Comparison of ENCODE assay signal across 10 cellular contexts in the genomic region with DNA sequence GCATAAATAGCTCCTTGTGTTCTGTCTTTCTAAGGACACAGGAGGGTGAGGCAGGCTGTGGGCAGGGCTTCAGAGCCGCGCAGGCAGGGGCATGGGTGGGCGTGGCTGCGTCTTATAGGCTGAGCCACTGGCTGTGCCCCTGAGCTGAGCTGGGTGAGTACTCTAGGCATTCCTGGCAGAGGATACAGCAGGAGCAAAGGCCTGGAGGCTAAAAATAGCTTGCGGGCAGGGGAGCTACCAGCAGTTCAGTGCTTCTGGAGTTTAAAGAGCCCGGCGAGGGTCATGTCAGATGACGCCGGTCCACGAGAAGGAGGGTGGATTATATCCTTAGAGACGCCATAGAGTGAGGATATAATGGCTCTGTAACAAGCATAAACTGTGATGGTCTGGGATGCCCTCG. TPM values are rescaled to one million over a fixed set of nuclear protein-coding genes. Genes with fewer than 3 reads are reported as not detected.
DNase-seq lines count a peak whose midpoint lies in the region; ATAC-seq, FAIRE-seq and TF ChIP-seq lines count a peak whose summit lies in the region.
"Had no signal": no experiment of that assay in that cellular context is flagged by ENCODE, and none has a peak within 500 bp of the region (broad histone marks: within the 10 kb centered on the region; RNA-seq: fewer than 3 reads in every experiment).

No MANE protein-coding gene starts in this region.

- 22% methylated on average over 10 of the region's 12 CpGs for WGBS in mammary epithelial cell (ENCODE audit: low coverage, missing lambda C conversion rate)
- WGBS in transverse colon (ENCODE audit: low coverage in 1 of 2), 2 donors = 14 to 24% methylated on average over 8 to 12 of the region's 12 CpGs

- H3K36me3 ChIP-seq in mammary epithelial cell (ENCODE audit: insufficient read depth, low read length) = no peaks in the 10 kb centered on the region
- no peaks in the 10 kb centered on the region for H3K36me3 ChIP-seq in transverse colon

- CTCF ChIA-PET in mammary epithelial cell (lab: Charles Lee; ENCODE audit: low non-redundant PET) = no interaction called here

- BruUV-seq in mammary epithelial cell (replicated peaks; lab: Mats Ljungman, UMichigan) = no TSS peak

- TF ChIP-seq CTCF in mammary epithelial cell (conservative IDR thresholded peaks at IDR 0.05 in 1 of 2, IDR thresholded peaks at IDR 0.05 in 1 of 2; ENCODE audit: extremely low read depth in 1 of 2, insufficient read depth in 1 of 2, low read depth in 1 of 2, low read length in 2 of 2) (no peak), transverse colon (IDR thresholded peaks at IDR 0.05) (no peak), D721Med (IDR thresholded peaks at IDR 0.05; ENCODE audit: insufficient read depth, missing control alignments) (no peak)

- H3K27me3 ChIP-seq in mammary epithelial cell (ENCODE audit: insufficient read depth, low read length) (no peaks in the 10 kb centered on the region), transverse colon (no peaks in the 10 kb centered on the region)

- DNase-seq in NCI-H1436 (lab: John Stamatoyannopoulos, UW) (peak; percentile 50), NCI-H1436 treated with DMSO at 0.1 percent for 48 hours (lab: John Stamatoyannopoulos, UW) (no peak), mammary epithelial cell (peak; percentile 15), islet precursor cell (peak; percentile 89), transverse colon (peak; percentile 89), D721Med (ENCODE audit: insufficient read length, low spot score) (no peak), inferior parietal cortex (ENCODE audit: extremely low spot score) (no peak)

- H3K9me3 ChIP-seq in mammary epithelial cell (replicated peaks; ENCODE audit: insufficient read depth, low read length) (peaks cover 15% of the 10 kb centered on the region), transverse colon (peaks cover 9 to 17% of the 10 kb centered on the region in 2 donors)

- H3K4me3 ChIP-seq in mammary epithelial cell (replicated peaks in 1 of 3; ENCODE audit: insufficient read depth in 1 of 3, low read depth in 2 of 3, low read length in 3 of 3) = no peak overlapping the region
- no peak overlapping the region for H3K4me3 ChIP-seq in transverse colon

- peak; percentile 15 for TF ChIP-seq POLR2A in transverse colon (IDR thresholded peaks at IDR 0.05)

- intact Hi-C loops in mammary epithelial cell (cut with micrococcal nuclease) (no loop called here), transverse colon (cut with DNase I; ENCODE audit: low total_unique reads) (no loop called here)

- ATAC-seq in GM21526 (IDR thresholded peaks at IDR 0.05; ENCODE audit: low FRiP score, unreplicated experiment) = no peak
- ATAC-seq: stimulated activated effector memory CD8-positive, alpha-beta T cell treated with anti-CD3 and anti-CD28 coated beads, Interleukin-12 subunit alpha, Interleukin-12 subunit beta, amount 100 ng/mL, for 72 hours had no signal

- no peaks in the 10 kb centered on the region for H3K79me2 ChIP-seq in mammary epithelial cell (ENCODE audit: insufficient read depth, low read length)

- H3K4me1 ChIP-seq in mammary epithelial cell (ENCODE audit: insufficient read depth, low read length) (no peaks in the 10 kb centered on the region), transverse colon (peaks cover 0 to 12% (median 5%) of the 10 kb centered on the region in 4 donors)

- TF ChIP-seq EP300 in transverse colon (IDR thresholded peaks at IDR 0.05; ENCODE audit: low read depth) = no peak

- dilution Hi-C loops in mammary epithelial cell (cut with HindIII; ENCODE audit: low sequenced_read_pairs) = no loop called here

- in situ Hi-C loops in mammary epithelial cell (cut with MboI; ENCODE audit: low sequenced_read_pairs in 2 of 2) = loop anchor here (25.0 kb wide), 2 partner anchors 593 to 743 kb away; no protein-coding TSS in a partner anchor
- in situ Hi-C loops in transverse colon (cut with MboI; ENCODE audit: low pct_ligation_motif_present in 1 of 4, low pct_unique_long_range_greater_than_20kb in 1 of 4, low sequenced_read_pairs in 3 of 4) = loop anchor here in 3 of 4 donors (25.0 kb wide), 2 partner anchors 568 to 593 kb away; no protein-coding TSS in a partner anchor

- H3K9ac ChIP-seq in mammary epithelial cell (ENCODE audit: insufficient read depth, low read length) = no peak overlapping the region

- H4K20me1 ChIP-seq in mammary epithelial cell (ENCODE audit: insufficient read depth, low read length) = no peaks in the 10 kb centered on the region

- FAIRE-seq in D721Med (lab: Jason Lieb, UNC) = no peak

- peak overlapping the region; percentile 20 for H3K4me2 ChIP-seq in mammary epithelial cell (ENCODE audit: insufficient read depth, low read depth, low read length)

- no peak overlapping the region for H3K27ac ChIP-seq in mammary epithelial cell (ENCODE audit: insufficient read depth, low read depth, low read length)
- H3K27ac ChIP-seq in transverse colon = peak overlapping the region; percentile 56 to 72 (median 68)
- H3K27ac ChIP-seq: 22Rv1 had no signal

- peak overlapping the region; percentile 8 for H2AFZ ChIP-seq in mammary epithelial cell (ENCODE audit: low read depth, low read length)

RNA-seq across cellular contexts. Expression of a gene that starts 31.5 kb away (rescaled TPM):
- total RNA-seq in mammary epithelial cell = 100 to 1,000 TPM; 168 to 256 TPM
- polyA plus RNA-seq in mammary epithelial cell = 270 TPM
- polyA minus RNA-seq in mammary epithelial cell = 139 TPM
- 10 to 100 TPM; 35.2 to 90.3 (median 66.3) TPM for total RNA-seq in transverse colon

Comparison
In these comparisons a context has a peak if more than half of its experiments do, and no peak if none do; other contexts are left out.
1. DNase-seq: peak in NCI-H1436 (single experiment), mammary epithelial cell (single experiment), islet precursor cell (single experiment) and transverse colon (single experiment); none in NCI-H1436 treated with DMSO at 0.1 percent for 48 hours (single experiment), D721Med (single experiment) and inferior parietal cortex (single experiment).